ENCODE assay signal across 9 cellular contexts in the genomic region with DNA sequence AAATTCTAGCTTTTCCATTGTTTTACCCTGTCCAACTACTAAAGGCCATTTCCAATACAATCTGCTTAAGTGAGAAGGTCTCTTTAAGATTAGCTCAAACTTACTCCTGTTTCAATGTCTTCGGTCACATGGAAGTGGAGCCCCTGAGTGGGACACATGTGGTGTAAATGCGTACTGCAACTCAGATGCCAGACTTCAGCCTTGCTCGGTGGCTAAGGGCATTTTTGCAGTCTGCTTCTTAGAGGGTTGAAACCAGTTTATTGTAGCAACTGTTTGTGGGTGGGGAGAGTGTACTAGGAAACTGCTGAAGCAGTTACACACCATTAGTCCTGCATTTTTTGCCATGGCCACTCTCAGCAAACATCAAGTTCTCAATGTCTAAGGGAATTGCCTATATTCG.
DNase-seq lines count a peak whose midpoint lies in the region; ATAC-seq and TF ChIP-seq lines count a peak whose summit lies in the region.
"Had no signal": no experiment of that assay in that cellular context is flagged by ENCODE, and none has a peak within 500 bp of the region (broad histone marks: within the 10 kb centered on the region; RNA-seq: fewer than 3 reads in every experiment).

No MANE protein-coding gene starts in this region.

- no peak for ATAC-seq in HG03039 (IDR thresholded peaks at IDR 0.05; ENCODE audit: unreplicated experiment)
- no peak for ATAC-seq in GM19397 (IDR thresholded peaks at IDR 0.05; ENCODE audit: unreplicated experiment)
- ATAC-seq in effector memory CD8-positive, alpha-beta T cell (replicated peaks), result no peak

- DNase-seq in AG09309 (ENCODE audit: low read depth) (no peak), H7 (peak; percentile 50), SK-MEL-5 (ENCODE audit: low read depth, low spot score) (peak; percentile 70), hepatic stellate cell (ENCODE audit: low spot score) (peak; percentile 18), testis (no peak)
- DNase-seq in effector memory CD8-positive, alpha-beta T cell, result no peak

- no peak overlapping the region for H3K27ac Mint-ChIP-seq in effector memory CD8-positive, alpha-beta T cell
- H3K27ac Mint-ChIP-seq: activated T-helper 1 cell treated with anti-CD3 and anti-CD28 coated beads, Interleukin-12 subunit alpha, Interleukin-12 subunit beta, Interleukin-2, Interleukin-4 antibody, amounts not matched to agents 30 ng/mL and 10 ng/mL and 1 ng/mL, durations not matched to agents 14 hours and 24 hours and 36 hours had no signal

- peaks cover 3% of the 10 kb centered on the region for H3K36me3 Mint-ChIP-seq in effector memory CD8-positive, alpha-beta T cell (ENCODE audit: insufficient read depth)

- H3K27me3 Mint-ChIP-seq in effector memory CD8-positive, alpha-beta T cell, result no peaks in the 10 kb centered on the region

- no peaks in the 10 kb centered on the region for H3K9me3 ChIP-seq in testis

- TF ChIP-seq CTCF in AG09309 (IDR thresholded peaks at IDR 0.05; ENCODE audit: control insufficient read depth, insufficient read depth, low read depth, low read length, missing control alignments) (peak; percentile 20), testis (IDR thresholded peaks at IDR 0.05) (peak in 1 of 3 experiments; percentile 19)

- H3K4me1 ChIP-seq in testis, result peaks cover 20% of the 10 kb centered on the region

- H3K4me3 Mint-ChIP-seq in effector memory CD8-positive, alpha-beta T cell, result no peak overlapping the region
- H3K4me3 Mint-ChIP-seq: activated T-helper 1 cell treated with anti-CD3 and anti-CD28 coated beads, Interleukin-12 subunit alpha, Interleukin-12 subunit beta, Interleukin-2, Interleukin-4 antibody, amounts not matched to agents 30 ng/mL and 10 ng/mL and 1 ng/mL, durations not matched to agents 14 hours and 24 hours and 36 hours had no signal

- in situ Hi-C loops in SK-MEL-5 (cut with HindIII; ENCODE audit: low pct_unique_long_range_greater_than_20kb, low sequenced_read_pairs), result no loop called here

- peaks cover 11 to 40% of the 10 kb centered on the region in 2 donors for H3K4me1 Mint-ChIP-seq in effector memory CD8-positive, alpha-beta T cell (ENCODE audit: low read depth in 2 of 2)

- H3K27me3 ChIP-seq in H7 (ENCODE audit: control insufficient read depth, insufficient read depth, low read length) (no peaks in the 10 kb centered on the region), testis (no peaks in the 10 kb centered on the region)

- H3K4me3 ChIP-seq in AG09309 (ENCODE audit: control insufficient read depth, low read depth, low read length) (no peak overlapping the region), H7 (ENCODE audit: insufficient read depth, low read depth, low read length) (no peak overlapping the region), testis (no peak overlapping the region)

- no peak overlapping the region for H3K27ac ChIP-seq in testis

- TF ChIP-seq POLR2A in testis (IDR thresholded peaks at IDR 0.05), result no peak

- intact Hi-C loops in testis (cut with DNase I; ENCODE audit: low total_unique reads), result no loop called here

- H3K9me3 Mint-ChIP-seq in effector memory CD8-positive, alpha-beta T cell, result no peaks in the 10 kb centered on the region
- H3K9me3 Mint-ChIP-seq: activated T-helper 1 cell treated with anti-CD3 and anti-CD28 coated beads, Interleukin-12 subunit alpha, Interleukin-12 subunit beta, Interleukin-2, Interleukin-4 antibody, amounts not matched to agents 30 ng/mL and 10 ng/mL and 1 ng/mL, durations not matched to agents 14 hours and 24 hours and 36 hours had no signal

- WGBS in testis, 2 donors, result 62 to 84% methylated on average over 4 of the region's 4 CpGs

- H3K36me3 ChIP-seq in H7 (replicated peaks; ENCODE audit: control insufficient read depth, insufficient read depth, low read length) (no peaks in the 10 kb centered on the region), testis (ENCODE audit: low read depth, missing control alignments) (no peaks in the 10 kb centered on the region)

Comparison
In these comparisons a context has a peak if more than half of its experiments do, and no peak if none do; other contexts are left out.
1. DNase-seq: peak in H7 (single experiment), SK-MEL-5 (single experiment) and hepatic stellate cell (single experiment); none in AG09309 (single experiment), testis (single experiment) and effector memory CD8-positive, alpha-beta T cell (0 of 3).